2 cellular contexts compared by ENCODE assay signal in genomic region chr11:110200241-110200640, GRCh38.
TF ChIP-seq lines count a peak whose summit lies in the region.

No MANE protein-coding gene starts in this region.

TF ChIP-seq in SK-N-SH treated with all-trans-retinoic acid at 6 μM for 48 hours, 23 proteins besides CTCF, POLR2A, EP300 and RAD21 (continued from another document):
- TF ChIP-seq POU6F1 (CRISPR knock-in tag; IDR thresholded peaks at IDR 0.05; ENCODE audit: borderline replicate concordance, low read depth) (no peak), ARNTL (CRISPR knock-in tag; IDR thresholded peaks at IDR 0.05; ENCODE audit: borderline replicate concordance, low read depth) (no peak), TSHZ2 (CRISPR knock-in tag; IDR thresholded peaks at IDR 0.05) (no peak), CREB5 (CRISPR knock-in tag; IDR thresholded peaks at IDR 0.05; ENCODE audit: low read depth) (no peak), ZNF565 (CRISPR knock-in tag; conservative IDR thresholded peaks at IDR 0.05; ENCODE audit: low read depth) (no peak), ZNF70 (CRISPR knock-in tag; IDR thresholded peaks at IDR 0.05) (no peak)

TF ChIP-seq in SK-N-SH, 30 proteins besides CTCF, POLR2A, EP300 and RAD21 (continued from another document):
- TF ChIP-seq MAX (IDR thresholded peaks at IDR 0.05; ENCODE audit: low read depth) (no peak), FOXM1 (IDR thresholded peaks at IDR 0.05; ENCODE audit: low read depth) (no peak), REST (IDR thresholded peaks at IDR 0.05; ENCODE audit: low read depth, low read length) (no peak), FOSL2 (IDR thresholded peaks at IDR 0.05; ENCODE audit: borderline replicate concordance, low read depth) (no peak), SMC3 (IDR thresholded peaks at IDR 0.05; ENCODE audit: low read depth, low read length) (no peak), EZH2phosphoT487 (IDR thresholded peaks at IDR 0.05; ENCODE audit: borderline replicate concordance, low read depth) (no peak), USF2 (IDR thresholded peaks at IDR 0.05; ENCODE audit: borderline replicate concordance, low read depth, low read length) (no peak), RFX5 (IDR thresholded peaks at IDR 0.05; ENCODE audit: low read length) (no peak), GABPA (IDR thresholded peaks at IDR 0.05; ENCODE audit: low read depth) (no peak)
